ENCODE assay signal across 12 cellular contexts in genomic region chr6:13461805-13462204, GRCh38. TPM values are rescaled to one million over a fixed set of nuclear protein-coding genes. Genes with fewer than 3 reads are reported as not detected.
DNase-seq lines count a peak whose midpoint lies in the region; ATAC-seq lines count a peak whose summit lies in the region.
"Had no signal": no experiment of that assay in that cellular context is flagged by ENCODE, and none has a peak within 500 bp of the region (broad histone marks: within the 10 kb centered on the region; RNA-seq: fewer than 3 reads in every experiment).

No MANE protein-coding gene starts in this region.

- no peak overlapping the region for H2BK120ac ChIP-seq in trophoblast cell (ENCODE audit: insufficient read depth, low read length, poor library complexity)

- ATAC-seq in esophagus mucosa: peak; percentile 59
- no peak for ATAC-seq in GM21576 (IDR thresholded peaks at IDR 0.05; ENCODE audit: unreplicated experiment)

- H4K12ac ChIP-seq in trophoblast cell (ENCODE audit: low read depth, low read length): no peak overlapping the region

- H2AK5ac ChIP-seq in trophoblast cell (ENCODE audit: low read length): no peak overlapping the region

- H3K14ac ChIP-seq in trophoblast cell (ENCODE audit: low read length): no peak overlapping the region

- H3K18ac ChIP-seq in trophoblast cell (ENCODE audit: low read length): no peak overlapping the region

- WGBS in trophoblast cell (ENCODE audit: extremely low coverage, insufficient coverage, insufficient read length): no CpG with 5 or more reads among the region's 6 CpGs

- H3K27me3 ChIP-seq in trophoblast cell (ENCODE audit: insufficient read depth, low read length): no peaks in the 10 kb centered on the region
- H3K27me3 ChIP-seq: cardiac muscle cell, tibial artery had no signal

- H3K23ac ChIP-seq in trophoblast cell (ENCODE audit: low read length): no peak overlapping the region

- no peak overlapping the region for H2BK12ac ChIP-seq in trophoblast cell (ENCODE audit: low read length)

- H3K9ac ChIP-seq in trophoblast cell (ENCODE audit: low read length): no peak overlapping the region

- no peak overlapping the region for H3K27ac ChIP-seq in trophoblast cell (ENCODE audit: low read depth, low read length)
- H3K27ac ChIP-seq: cardiac muscle cell, tibial artery had no signal

- no peaks in the 10 kb centered on the region for H3K79me2 ChIP-seq in trophoblast cell (ENCODE audit: control insufficient read depth, insufficient read depth, low read length, poor library complexity)

- peaks cover 3% of the 10 kb centered on the region for H3K9me3 ChIP-seq in trophoblast cell (ENCODE audit: insufficient read depth, low read depth, low read length)
- H3K9me3 ChIP-seq: tibial artery had no signal

- H3K4me2 ChIP-seq in trophoblast cell (ENCODE audit: low read length): no peak overlapping the region

- no peak overlapping the region for H4K91ac ChIP-seq in trophoblast cell (ENCODE audit: low read depth, low read length)

- peak; percentile 55 for DNase-seq in activated CD8-positive, alpha-beta memory T cell treated with anti-CD3 and anti-CD28 coated beads for 24 hours
- no peak for DNase-seq in activated CD8-positive, alpha-beta memory T cell treated with anti-CD3 and anti-CD28 coated beads, Interleukin-2, amount 50 U/mL, for 4 hours
- DNase-seq in NOMO-1 treated with DMSO at 0.1 percent for 48 hours (lab: John Stamatoyannopoulos, UW; ENCODE audit: unreplicated experiment) (peak; percentile 19), trophoblast cell (peak; percentile 74 to 77), DMS53 (lab: John Stamatoyannopoulos, UW) (no peak), NCI-H1436 treated with DMSO at 0.1 percent for 48 hours (lab: John Stamatoyannopoulos, UW) (no peak)
- DNase-seq: activated CD4-positive, alpha-beta T cell treated with anti-CD3 and anti-CD28 coated beads, Interleukin-2, amount 50 U/mL, for 4 hours; KG1; tibial artery had no signal

- H4K8ac ChIP-seq in trophoblast cell (ENCODE audit: low read depth, low read length): no peak overlapping the region

- no peaks in the 10 kb centered on the region for H3K79me1 ChIP-seq in trophoblast cell (ENCODE audit: low read length)

- H3K4ac ChIP-seq in trophoblast cell (ENCODE audit: low read depth, low read length): no peak overlapping the region

- H2AFZ ChIP-seq in trophoblast cell (ENCODE audit: insufficient read depth, low read length, poor library complexity): no peak overlapping the region

- H3K4me1 ChIP-seq in trophoblast cell (ENCODE audit: control insufficient read depth in 1 of 2, insufficient read depth in 2 of 2, low read length in 2 of 2): peaks cover 0 to 7% of the 10 kb centered on the region in 2 experiments

- H3K4me3 ChIP-seq in trophoblast cell (ENCODE audit: low read depth, low read length): no peak overlapping the region
- H3K4me3 ChIP-seq: cardiac muscle cell, tibial artery had no signal

- H3K36me3 ChIP-seq in trophoblast cell (ENCODE audit: control insufficient read depth in 1 of 2, insufficient read depth in 2 of 2, low read length in 2 of 2): no peaks in the 10 kb centered on the region
- H3K36me3 ChIP-seq: cardiac muscle cell had no signal

- H2BK5ac ChIP-seq in trophoblast cell (ENCODE audit: low read depth, low read length, poor library complexity): no peak overlapping the region

RNA-seq across cellular contexts. Expression of gene GFOD1, which starts 25.6 kb away (rescaled TPM):
- total RNA-seq in esophagus mucosa: 22.8 TPM
- 3.8 and 3.9 TPM in 2 replicates for polyA plus RNA-seq in trophoblast cell (2013)

Comparison
In these comparisons a context has a peak if more than half of its experiments do, and no peak if none do; other contexts are left out.
1. DNase-seq: peak in activated CD8-positive, alpha-beta memory T cell treated with anti-CD3 and anti-CD28 coated beads for 24 hours (single experiment), NOMO-1 treated with DMSO at 0.1 percent for 48 hours (single experiment) and trophoblast cell (2 of 2); none in activated CD8-positive, alpha-beta memory T cell treated with anti-CD3 and anti-CD28 coated beads, Interleukin-2, amount 50 U/mL, for 4 hours (single experiment), DMS53 (single experiment) and NCI-H1436 treated with DMSO at 0.1 percent for 48 hours (single experiment).